In genomic region chr2:134550566-134551164, GRCh38 we compare ENCODE assay signal across 18 cellular contexts.
"Had no signal": no experiment of that assay in that cellular context is flagged by ENCODE, and none has a peak within 500 bp of the region (broad histone marks: within the 10 kb centered on the region; RNA-seq: fewer than 3 reads in every experiment).

No MANE protein-coding gene starts in this region.

- DNase-seq: dermis blood vessel endothelial cell; erythroblast; heart left ventricle; hippocampal formation; left colon; left ventricle myocardium superior; mesenchymal stem cell; midbrain; nucleus accumbens; ovary; sigmoid colon; small intestine; stimulated activated CD4-positive, alpha-beta T cell treated with anti-CD3 and anti-CD28 coated beads, Interleukin-12 subunit alpha, Interleukin-12 subunit beta, amount 100 ng/mL, for 4 hours; stimulated activated naive CD4-positive, alpha-beta T cell treated with Interleukin-2 at 50 U/mL for 16 hours; trophoblast cell had no signal

- H3K4me3 ChIP-seq: heart left ventricle, lung, neural progenitor cell, ovary, right atrium auricular region, sigmoid colon had no signal

- ATAC-seq: heart left ventricle, left colon, left ventricle myocardium superior had no signal
